In the genomic region with DNA sequence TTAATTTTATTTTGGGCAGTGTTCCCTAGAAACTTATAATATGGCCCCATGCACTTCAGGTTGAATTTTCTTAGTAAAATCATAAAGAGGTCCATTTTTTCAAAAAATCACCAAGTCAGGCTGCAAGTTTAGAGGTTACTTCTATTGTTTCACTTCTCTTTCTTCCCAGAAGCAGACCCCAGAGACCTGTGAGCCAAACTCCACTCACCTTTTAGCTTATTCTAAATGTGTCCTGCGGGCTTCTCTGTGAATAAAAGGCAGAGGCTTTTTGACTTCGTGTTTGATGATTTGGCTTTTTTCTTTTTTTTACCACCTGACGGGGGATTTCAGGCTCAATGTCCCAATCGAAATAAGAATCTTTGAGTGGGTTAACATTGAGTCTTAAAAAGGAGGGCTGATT, we compare ENCODE assay signal across 15 cellular contexts. TPM values are rescaled to one million over a fixed set of nuclear protein-coding genes. Genes with fewer than 3 reads are reported as not detected.
DNase-seq lines count a peak whose midpoint lies in the region; ATAC-seq and TF ChIP-seq lines count a peak whose summit lies in the region.
"Had no signal": no experiment of that assay in that cellular context is flagged by ENCODE, and none has a peak within 500 bp of the region (broad histone marks: within the 10 kb centered on the region; RNA-seq: fewer than 3 reads in every experiment).

No MANE protein-coding gene starts in this region.

- peak overlapping the region; percentile 27 for H3K4me3 Mint-ChIP-seq in activated T-helper 2 cell treated with anti-CD3 and anti-CD28 coated beads, Interferon-gamma antibody, Interleukin-2, Interleukin-4, amounts not matched to agents 10 μg/mL and 5 μg/mL and 100 μg/mL, durations not matched to agents 14 hours and 24 hours and 36 hours (ENCODE audit: low read depth)
- H3K4me3 Mint-ChIP-seq: nephron had no signal

- peak; percentile 67 for DNase-seq in GM06990 (ENCODE audit: extremely low read depth, insufficient read length)
- DNase-seq in activated T-helper 2 cell treated with anti-CD3 and anti-CD28 coated beads, Interferon-gamma antibody, Interleukin-2, Interleukin-4, amounts not matched to agents 10 μg/mL and 5 μg/mL and 100 μg/mL, durations not matched to agents 14 hours and 24 hours and 36 hours (ENCODE audit: low spot score) = no peak
- DNase-seq in foreskin fibroblast = no peak
- DNase-seq in Right ventricle myocardium superior = no peak
- DNase-seq in NCI-H510A (lab: John Stamatoyannopoulos, UW) = no peak
- DNase-seq: heart right ventricle, NCI-H187, NCI-H69, SHP77 had no signal

- intact Hi-C loops in activated T-helper 2 cell treated with anti-CD3 and anti-CD28 coated beads, Interferon-gamma antibody, Interleukin-2, Interleukin-4, amounts not matched to agents 10 μg/mL and 5 μg/mL and 100 μg/mL, durations not matched to agents 14 hours and 24 hours and 36 hours (cut with micrococcal nuclease) = loop anchor here (2.0 to 5.0 kb wide), 3 partner anchors 40 to 349 kb away; no protein-coding TSS in a partner anchor
- intact Hi-C loops in Right ventricle myocardium superior (cut with DNase I) = no loop called here

- H3K27me3 ChIP-seq in GM06990 (replicated peaks; ENCODE audit: control insufficient read depth, insufficient read depth, low read length) = no peaks in the 10 kb centered on the region

- H3K27ac Mint-ChIP-seq in activated T-helper 2 cell treated with anti-CD3 and anti-CD28 coated beads, Interferon-gamma antibody, Interleukin-2, Interleukin-4, amounts not matched to agents 10 μg/mL and 5 μg/mL and 100 μg/mL, durations not matched to agents 14 hours and 24 hours and 36 hours = peak overlapping the region; percentile 88
- H3K27ac Mint-ChIP-seq: nephron had no signal

- H3K4me1 Mint-ChIP-seq in activated T-helper 2 cell treated with anti-CD3 and anti-CD28 coated beads, Interferon-gamma antibody, Interleukin-2, Interleukin-4, amounts not matched to agents 10 μg/mL and 5 μg/mL and 100 μg/mL, durations not matched to agents 14 hours and 24 hours and 36 hours (ENCODE audit: low read depth) = peaks cover 80% of the 10 kb centered on the region
- H3K4me1 Mint-ChIP-seq: nephron had no signal

- H3K27me3 Mint-ChIP-seq in activated T-helper 2 cell treated with anti-CD3 and anti-CD28 coated beads, Interferon-gamma antibody, Interleukin-2, Interleukin-4, amounts not matched to agents 10 μg/mL and 5 μg/mL and 100 μg/mL, durations not matched to agents 14 hours and 24 hours and 36 hours (ENCODE audit: low read depth) = no peaks in the 10 kb centered on the region

- ATAC-seq in GM18858 (IDR thresholded peaks at IDR 0.05; ENCODE audit: unreplicated experiment) (peak; percentile 36), HG03342 (IDR thresholded peaks at IDR 0.05; ENCODE audit: unreplicated experiment) (peak; percentile 35), HG02885 (IDR thresholded peaks at IDR 0.05; ENCODE audit: poor library complexity, unreplicated experiment) (no peak), Right ventricle myocardium superior (ENCODE audit: poor library complexity) (no peak)
- ATAC-seq: heart right ventricle had no signal

- TF ChIP-seq CTCF in GM06990 (IDR thresholded peaks at IDR 0.05; ENCODE audit: insufficient read depth, low read length, poor library complexity, severe bottlenecking) (no peak), foreskin fibroblast (IDR thresholded peaks at IDR 0.05; ENCODE audit: low read depth, low read length) (no peak)

- no peaks in the 10 kb centered on the region for H3K9me3 Mint-ChIP-seq in activated T-helper 2 cell treated with anti-CD3 and anti-CD28 coated beads, Interferon-gamma antibody, Interleukin-2, Interleukin-4, amounts not matched to agents 10 μg/mL and 5 μg/mL and 100 μg/mL, durations not matched to agents 14 hours and 24 hours and 36 hours
- H3K9me3 Mint-ChIP-seq: nephron had no signal

- peak overlapping the region; percentile 17; the same call in 1 of the 2 replicates for H3K4me3 ChIP-seq in GM06990 (replicated peaks; ENCODE audit: low read depth, low read length)
- H3K4me3 ChIP-seq in foreskin fibroblast (ENCODE audit: low read depth in 1 of 2, low read length in 2 of 2) = no peak overlapping the region
- H3K4me3 ChIP-seq: BLaER1 treated with 17β-estradiol and CSF1 and Interleukin-3, amounts not matched to agents 10 nM and 100 nM; heart right ventricle had no signal

- peaks cover 5% of the 10 kb centered on the region for H3K36me3 ChIP-seq in GM06990 (ENCODE audit: control insufficient read depth, insufficient read depth, low read length)
- H3K36me3 ChIP-seq: heart right ventricle had no signal

- H3K36me3 Mint-ChIP-seq in activated T-helper 2 cell treated with anti-CD3 and anti-CD28 coated beads, Interferon-gamma antibody, Interleukin-2, Interleukin-4, amounts not matched to agents 10 μg/mL and 5 μg/mL and 100 μg/mL, durations not matched to agents 14 hours and 24 hours and 36 hours (ENCODE audit: low read depth) = peaks cover 69% of the 10 kb centered on the region

RNA-seq across cellular contexts. Expression of gene PRKCB, which starts 7.4 kb away (rescaled TPM):
- 69.0 and 69.5 TPM in 2 replicates for total RNA-seq in activated T-helper 2 cell treated with anti-CD3 and anti-CD28 coated beads, Interferon-gamma antibody, Interleukin-2, Interleukin-4, amounts not matched to agents 10 μg/mL and 5 μg/mL and 100 μg/mL, durations not matched to agents 14 hours and 24 hours and 36 hours
- 1.7 TPM for total RNA-seq in Right ventricle myocardium superior
- total RNA-seq: G401 had no signal

Comparison
In these comparisons a context has a peak if more than half of its experiments do, and no peak if none do; other contexts are left out.
1. ATAC-seq: peak in GM18858 (single experiment) and HG03342 (single experiment); none in HG02885 (single experiment) and Right ventricle myocardium superior (single experiment).
2. RNA of gene PRKCB, which starts 7.4 kb away (total RNA-seq): 69.0 to 69.5 TPM in activated T-helper 2 cell treated with anti-CD3 and anti-CD28 coated beads, Interferon-gamma antibody, Interleukin-2, Interleukin-4, amounts not matched to agents 10 μg/mL and 5 μg/mL and 100 μg/mL, durations not matched to agents 14 hours and 24 hours and 36 hours; 1.7 TPM in Right ventricle myocardium superior (single experiment); every median in the first group is over 10 times any median in the second.